23 cellular contexts compared by ENCODE assay signal in the genomic region with DNA sequence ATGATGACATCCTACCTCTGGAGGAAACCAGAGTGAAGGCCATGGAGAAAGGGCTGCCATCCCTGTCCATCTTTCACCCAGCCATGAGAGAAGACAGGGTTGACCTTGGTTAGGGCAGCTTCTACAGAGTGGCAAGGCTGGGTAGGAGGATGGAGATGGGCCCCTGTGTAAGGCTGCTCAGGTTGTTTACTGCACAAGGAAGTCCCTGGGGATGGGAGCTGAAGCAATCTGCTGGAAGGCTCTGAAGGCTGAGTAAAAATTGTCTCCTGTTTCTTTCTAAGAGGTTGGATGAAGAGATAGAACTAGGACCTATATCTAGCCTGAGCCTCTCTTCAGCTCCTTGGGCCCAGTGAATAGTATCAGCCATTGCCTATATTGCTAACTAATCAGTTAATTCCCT. TPM values are rescaled to one million over a fixed set of nuclear protein-coding genes. Genes with fewer than 3 reads are reported as not detected.
DNase-seq lines count a peak whose midpoint lies in the region; ATAC-seq and TF ChIP-seq lines count a peak whose summit lies in the region.
"Had no signal": no experiment of that assay in that cellular context is flagged by ENCODE, and none has a peak within 500 bp of the region (broad histone marks: within the 10 kb centered on the region; RNA-seq: fewer than 3 reads in every experiment).

No MANE protein-coding gene starts in this region.

- peaks cover 16% of the 10 kb centered on the region for H3K4me1 ChIP-seq in Panc1 (ENCODE audit: control insufficient read depth, insufficient read depth, low read length)

- in situ Hi-C loops in Panc1 (cut with HindIII; ENCODE audit: low pct_unique_long_range_greater_than_20kb, low sequenced_read_pairs): no loop called here

- intact Hi-C loops in Panc1 (cut with micrococcal nuclease; ENCODE audit: unreplicated experiment): no loop called here

- H3K27ac ChIP-seq in 22Rv1: peak overlapping the region; percentile 61
- H3K27ac ChIP-seq in Panc1 (ENCODE audit: low read length): peak overlapping the region; percentile 10
- H3K27ac ChIP-seq: HL-60 had no signal

- CTCF ChIA-PET in Panc1 (lab: Charles Lee): interaction anchor here (1.1 kb wide), 1 partner anchor 302 kb away, joined by 3 read pairs; no protein-coding TSS in a partner anchor

- H3K9me3 ChIP-seq in Panc1 (ENCODE audit: control insufficient read depth, insufficient read depth, low read depth, low read length): no peaks in the 10 kb centered on the region
- H3K9me3 ChIP-seq: MG63 had no signal

- no peaks in the 10 kb centered on the region for H3K36me3 ChIP-seq in Panc1 (ENCODE audit: control insufficient read depth, insufficient read depth, low read length)

- ATAC-seq in Panc1 (peak; percentile 18; the same call in 1 of the 2 replicates), HG03108 (IDR thresholded peaks at IDR 0.05; ENCODE audit: unreplicated experiment) (no peak), GM19397 (IDR thresholded peaks at IDR 0.05; ENCODE audit: unreplicated experiment) (no peak)
- ATAC-seq: HepG2, K562, Right ventricle myocardium inferior had no signal

- H3K4me3 ChIP-seq in Panc1 (ENCODE audit: low read depth in 2 of 2, low read length in 2 of 2) (no peak overlapping the region), fibroblast of mammary gland (ENCODE audit: control insufficient read depth, low read depth, low read length) (no peak overlapping the region), skeletal muscle cell (ENCODE audit: low read depth, low read length) (no peak overlapping the region)
- H3K4me3 ChIP-seq: K562, MG63 had no signal

- POLR2A ChIA-PET in Panc1 (lab: Charles Lee): no interaction called here

- BruUV-seq in Panc1 (replicated peaks; lab: Mats Ljungman, UMichigan): no TSS peak

- no peaks in the 10 kb centered on the region for H3K27me3 ChIP-seq in Panc1 (ENCODE audit: control insufficient read depth, insufficient read depth, low read length)
- H3K27me3 ChIP-seq: MG63 had no signal

- TF ChIP-seq CTCF in 22Rv1 (IDR thresholded peaks at IDR 0.05): no peak
- TF ChIP-seq CTCF in Panc1 (IDR thresholded peaks at IDR 0.05): no peak
- TF ChIP-seq CTCF in fibroblast of mammary gland (conservative IDR thresholded peaks at IDR 0.05; ENCODE audit: control insufficient read depth, insufficient read depth, low read depth, low read length): no peak

- DNase-seq in Panc1 (ENCODE audit: low read depth, low spot score) (no peak), fibroblast of mammary gland (ENCODE audit: low read depth) (peak; percentile 31), skeletal muscle cell (ENCODE audit: low read depth) (peak; percentile 9), AML-193 (lab: John Stamatoyannopoulos, UW) (no peak), NCI-H69 (lab: John Stamatoyannopoulos, UW) (no peak)
- DNase-seq: EL, GF-D8, H7, HFFc6, NCI-H1048, NCI-H1436, NCI-H1930, NCI-H226, NCI-H524, NCI-H82 had no signal

RNA-seq across cellular contexts. Expression of gene ELMOD3, which starts 14.4 kb away (rescaled TPM):
- total RNA-seq in Panc1 (2021; ENCODE audit: unreplicated experiment): 14.8 TPM
- polyA plus RNA-seq in Panc1 (2012; ENCODE audit: insufficient read length): 18.8 TPM

RNA-seq across cellular contexts. Expression of gene RETSAT, which starts 14.6 kb away (rescaled TPM):
- total RNA-seq in Panc1 (2021; ENCODE audit: unreplicated experiment): 50.9 TPM
- polyA plus RNA-seq in Panc1 (2012; ENCODE audit: insufficient read length): 45.0 TPM

RNA-seq across cellular contexts. Expression of gene TGOLN2, which starts 41.1 kb away (rescaled TPM):
- total RNA-seq in Panc1 (2021; ENCODE audit: unreplicated experiment): 178 TPM
- 128 TPM for polyA plus RNA-seq in Panc1 (2012; ENCODE audit: insufficient read length)

RNA-seq across cellular contexts. Expression of gene CAPG, which starts 41.2 kb away (rescaled TPM):
- total RNA-seq in Panc1 (2021; ENCODE audit: unreplicated experiment): 202 TPM
- 510 TPM for polyA plus RNA-seq in Panc1 (2012; ENCODE audit: insufficient read length)

RNA-seq across cellular contexts. Expression of gene SH2D6, which starts 49.6 kb away (rescaled TPM):
- 3.3 TPM for total RNA-seq in Panc1 (2021; ENCODE audit: unreplicated experiment)
- polyA plus RNA-seq in Panc1 (2012; ENCODE audit: insufficient read length): 3.3 TPM
- total RNA-seq: H7, Right ventricle myocardium inferior had no signal

Comparison
In these comparisons a context has a peak if more than half of its experiments do, and no peak if none do; other contexts are left out.
1. DNase-seq: peak in fibroblast of mammary gland (single experiment) and skeletal muscle cell (single experiment); none in Panc1 (single experiment), AML-193 (0 of 2) and NCI-H69 (single experiment).